ENCODE assay signal across 8 cellular contexts in genomic region chr10:103660364-103661197, GRCh38.
DNase-seq lines count a peak whose midpoint lies in the region; ATAC-seq, FAIRE-seq and TF ChIP-seq lines count a peak whose summit lies in the region.

No MANE protein-coding gene starts in this region.

- H3K4me2 ChIP-seq in BLaER1 = peak overlapping the region; percentile 99

- H3K4me3 ChIP-seq in BLaER1 (peak overlapping the region; percentile 76), heart right ventricle (peak overlapping the region; percentile 8 to 81 (median 65)), gastrocnemius medialis (peak overlapping the region; percentile 56 to 69 (median 60))

- H3K9me3 ChIP-seq in BLaER1 (peaks cover 8% of the 10 kb centered on the region; the same call in 1 of the 2 replicates), heart right ventricle (peaks cover 0 to 11% (median 0%) of the 10 kb centered on the region in 11 donors), gastrocnemius medialis (no peaks in the 10 kb centered on the region)

- peak; percentile 36 for ATAC-seq in HG03432 (IDR thresholded peaks at IDR 0.05; ENCODE audit: unreplicated experiment)
- peak; percentile 1 to 37 (median 24) for ATAC-seq in heart right ventricle
- ATAC-seq in gastrocnemius medialis = peak; percentile 8
- no peak for ATAC-seq in GM18858 (IDR thresholded peaks at IDR 0.05; ENCODE audit: unreplicated experiment)

- H3K9ac ChIP-seq in BLaER1 = peak overlapping the region; percentile 82

- H3K4me1 ChIP-seq in BLaER1 (peaks cover 62% of the 10 kb centered on the region), heart right ventricle (peaks cover 9 to 61% (median 52%) of the 10 kb centered on the region in 9 donors), gastrocnemius medialis (peaks cover 46 to 47% of the 10 kb centered on the region in 2 donors)

- TF ChIP-seq POLR2A in gastrocnemius medialis (IDR thresholded peaks at IDR 0.05) = no peak

- 22 to 29% methylated on average over 39 to 42 of the region's 42 CpGs for WGBS in heart right ventricle, 2 donors

- H4K20me1 ChIP-seq in BLaER1 = peaks cover 75% of the 10 kb centered on the region

- intact Hi-C loops in heart right ventricle (cut with DNase I) (loop anchor here in 1 of 10 donors (10.0 kb wide), 1 partner anchor 46 kb away; no protein-coding TSS in a partner anchor), gastrocnemius medialis (cut with DNase I; ENCODE audit: low total_unique reads) (loop anchor here (1.0 to 2.0 kb wide), 2 partner anchors 7 to 44 kb away; no protein-coding TSS in a partner anchor)

- H3K27ac ChIP-seq in BLaER1 (peak overlapping the region; percentile 90), heart right ventricle (peak overlapping the region; percentile 76 to 95 (median 90)), gastrocnemius medialis (peak overlapping the region; percentile 89 to 94 (median 91))

- DNase-seq in GM19239 (ENCODE audit: insufficient read length, low spot score) (peak; percentile 45), heart right ventricle (peak in 1 of 2 donors; percentile 47), gastrocnemius medialis (no peak), NCI-H82 treated with DMSO at 0.1 percent for 48 hours (lab: John Stamatoyannopoulos, UW; ENCODE audit: unreplicated experiment) (no peak)
- peak; percentile 45 to 48 for DNase-seq in activated T-cell treated with anti-CD3 and anti-CD28 coated beads, Interleukin-2, amount 50 U/mL, for 48 hours

- H3K27me3 ChIP-seq in BLaER1 = no peaks in the 10 kb centered on the region
- no peaks in the 10 kb centered on the region for H3K27me3 ChIP-seq in heart right ventricle
- no peaks in the 10 kb centered on the region for H3K27me3 ChIP-seq in gastrocnemius medialis

- in situ Hi-C loops in gastrocnemius medialis (cut with MboI; ENCODE audit: low sequenced_read_pairs in 4 of 4) = no loop called here

- FAIRE-seq in GM19239 (lab: Jason Lieb, UNC) = peak; percentile 21

- H3K36me3 ChIP-seq in BLaER1 (peaks cover 49% of the 10 kb centered on the region), heart right ventricle (peaks cover 0 to 41% (median 8%) of the 10 kb centered on the region in 9 donors), gastrocnemius medialis (no peaks in the 10 kb centered on the region)

- TF ChIP-seq CTCF in heart right ventricle (IDR thresholded peaks at IDR 0.05) (peak in 4 of 9 donors; percentile 9 to 32 (median 20)), gastrocnemius medialis (IDR thresholded peaks at IDR 0.05 in 4 of 5, conservative IDR thresholded peaks at IDR 0.05 in 1 of 5) (no peak)

Comparison
In these comparisons a context has a peak if more than half of its experiments do, and no peak if none do; other contexts are left out.
1. DNase-seq: peak in GM19239 (single experiment) and activated T-cell treated with anti-CD3 and anti-CD28 coated beads, Interleukin-2, amount 50 U/mL, for 48 hours (2 of 2); none in gastrocnemius medialis (0 of 2) and NCI-H82 treated with DMSO at 0.1 percent for 48 hours (single experiment).
2. Peak in every context shown above with its lines, with median percentiles within 50 percentile points of each other: H3K27ac ChIP-seq and H3K4me3 ChIP-seq.